In genomic region chr7:151091431-151091830, GRCh38 we compare ENCODE assay signal across 1 cellular context.
TF ChIP-seq lines count a peak whose summit lies in the region.

No MANE protein-coding gene starts in this region.

TF ChIP-seq in GM23338, 12 proteins besides CTCF, POLR2A, EP300 and RAD21:
- TF ChIP-seq JUNB (IDR thresholded peaks at IDR 0.05; ENCODE audit: unreplicated experiment) (no peak), EZH2phosphoT487 (IDR thresholded peaks at IDR 0.05; ENCODE audit: unreplicated experiment) (no peak), CREB1 (CRISPR knock-in tag; IDR thresholded peaks at IDR 0.05; ENCODE audit: low read depth) (no peak), ETS1 (IDR thresholded peaks at IDR 0.05) (no peak), ZNF114 (CRISPR knock-in tag; IDR thresholded peaks at IDR 0.05) (no peak)
